11 cellular contexts compared by ENCODE assay signal in the genomic region with DNA sequence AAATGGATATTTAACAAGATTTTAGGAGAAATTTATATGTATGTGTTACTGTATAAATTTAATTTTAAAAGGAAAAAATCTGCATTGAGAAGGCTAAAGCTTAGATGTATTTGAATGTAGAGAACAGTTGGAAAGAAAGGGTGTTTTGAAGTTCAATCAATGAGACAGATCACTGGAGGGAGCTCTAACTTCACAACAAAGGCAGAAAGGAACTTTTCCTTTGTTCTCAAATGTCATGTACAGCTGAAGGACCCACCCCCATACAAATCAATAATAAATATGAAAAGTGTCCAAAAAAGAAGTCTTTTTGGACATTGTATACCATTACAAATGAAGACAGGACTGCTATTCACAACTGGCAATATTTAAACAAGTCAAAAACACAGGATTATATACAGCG.
DNase-seq lines count a peak whose midpoint lies in the region; ATAC-seq and TF ChIP-seq lines count a peak whose summit lies in the region.
"Had no signal": no experiment of that assay in that cellular context is flagged by ENCODE, and none has a peak within 500 bp of the region (broad histone marks: within the 10 kb centered on the region; RNA-seq: fewer than 3 reads in every experiment).

No MANE protein-coding gene starts in this region.

- H3K27ac Mint-ChIP-seq in activated naive CD4-positive, alpha-beta T cell treated with anti-CD3 and anti-CD28 coated beads for 36 hours = no peak overlapping the region
- H3K27ac Mint-ChIP-seq: CD8-positive, alpha-beta memory T cell; memory B cell had no signal

- no peaks in the 10 kb centered on the region for H3K27me3 ChIP-seq in BE2C
- H3K27me3 ChIP-seq in PC-9 (ENCODE audit: insufficient read depth, low read depth) = no peaks in the 10 kb centered on the region
- H3K27me3 ChIP-seq in iPS DF 6.9 (ENCODE audit: control insufficient read depth, insufficient read depth, low read length) = no peaks in the 10 kb centered on the region
- no peaks in the 10 kb centered on the region for H3K27me3 ChIP-seq in left lung

- no peak for ATAC-seq in left lung
- ATAC-seq: sciatic nerve had no signal

- no CpG with 5 or more reads among the region's 1 CpG for WGBS in iPS DF 6.9 (ENCODE audit: insufficient coverage, insufficient read length)

- H3K9me3 ChIP-seq in BE2C = no peaks in the 10 kb centered on the region
- H3K9me3 ChIP-seq in PC-9 (ENCODE audit: insufficient read depth, low read depth) = no peaks in the 10 kb centered on the region
- H3K9me3 ChIP-seq in iPS DF 6.9 (ENCODE audit: control insufficient read depth, insufficient read depth, low read length) = no peaks in the 10 kb centered on the region
- H3K9me3 ChIP-seq in left lung = no peaks in the 10 kb centered on the region

- no peaks in the 10 kb centered on the region for H3K36me3 Mint-ChIP-seq in activated naive CD4-positive, alpha-beta T cell treated with anti-CD3 and anti-CD28 coated beads for 36 hours (ENCODE audit: low read depth)
- H3K36me3 Mint-ChIP-seq: CD8-positive, alpha-beta memory T cell; memory B cell had no signal

- H4K20me1 ChIP-seq in PC-9 (ENCODE audit: insufficient read depth) = 0 out of 2 replicates have a peak, but pooled peaks cover 2% of the 10 kb centered on the region

- no peak overlapping the region for H2AFZ ChIP-seq in PC-9

- BruUV-seq in PC-9 (replicated peaks; lab: Mats Ljungman, UMichigan) = no TSS peak

- H3K36me3 ChIP-seq in BE2C (no peaks in the 10 kb centered on the region), PC-9 (ENCODE audit: low read depth) (no peaks in the 10 kb centered on the region), iPS DF 6.9 (ENCODE audit: control insufficient read depth, insufficient read depth, low read length) (no peaks in the 10 kb centered on the region), left lung (no peaks in the 10 kb centered on the region)

- intact Hi-C loops in PC-9 (cut with micrococcal nuclease; ENCODE audit: unreplicated experiment) = no loop called here
- intact Hi-C loops in activated naive CD4-positive, alpha-beta T cell treated with anti-CD3 and anti-CD28 coated beads for 36 hours (cut with micrococcal nuclease) = no loop called here
- intact Hi-C loops in left lung (cut with DNase I) = no loop called here

- no peaks in the 10 kb centered on the region for H3K9me2 ChIP-seq in PC-9 (ENCODE audit: insufficient read depth)

- no peak overlapping the region for H3K4me2 ChIP-seq in PC-9

- no peak overlapping the region for H3K4me3 Mint-ChIP-seq in activated naive CD4-positive, alpha-beta T cell treated with anti-CD3 and anti-CD28 coated beads for 36 hours
- H3K4me3 Mint-ChIP-seq: CD8-positive, alpha-beta memory T cell; memory B cell had no signal

- H3K4me1 ChIP-seq in BE2C (peaks cover 6% of the 10 kb centered on the region), PC-9 (replicated peaks; ENCODE audit: insufficient read depth) (no peaks in the 10 kb centered on the region), iPS DF 6.9 (ENCODE audit: control insufficient read depth, insufficient read depth, low read length) (no peaks in the 10 kb centered on the region), left lung (no peaks in the 10 kb centered on the region)

- no peaks in the 10 kb centered on the region for H3K27me3 Mint-ChIP-seq in activated naive CD4-positive, alpha-beta T cell treated with anti-CD3 and anti-CD28 coated beads for 36 hours (ENCODE audit: low read depth)
- H3K27me3 Mint-ChIP-seq: CD8-positive, alpha-beta memory T cell; memory B cell had no signal

- H3K4me3 ChIP-seq in BE2C (ENCODE audit: low read depth, low read length) (no peak overlapping the region), PC-9 (no peak overlapping the region), iPS DF 6.9 (ENCODE audit: low read length) (no peak overlapping the region), left lung (no peak overlapping the region)

- TF ChIP-seq CTCF in BE2C (IDR thresholded peaks at IDR 0.05; ENCODE audit: low read depth, low read length) (peak; percentile 75), PC-9 (conservative IDR thresholded peaks at IDR 0.05) (peak; percentile 49; the same call in 1 of the 2 replicates), left lung (IDR thresholded peaks at IDR 0.05) (no peak)

- DNase-seq in BE2C = no peak
- DNase-seq in HuH-7 (ENCODE audit: low spot score) = peak; percentile 4
- no peak for DNase-seq in PC-9
- DNase-seq in iPS DF 6.9 (ENCODE audit: low read depth, low spot score) = peak; percentile 4
- no peak for DNase-seq in activated naive CD4-positive, alpha-beta T cell treated with anti-CD3 and anti-CD28 coated beads for 36 hours
- no peak for DNase-seq in activated gamma-delta T cell (lab: John Stamatoyannopoulos, UW)
- DNase-seq in left lung = no peak
- no peak for DNase-seq in HPDE6-E6E7 (ENCODE audit: extremely low spot score)
- DNase-seq: CD8-positive, alpha-beta memory T cell had no signal

- H3K79me2 ChIP-seq in PC-9 (ENCODE audit: low read depth) = no peaks in the 10 kb centered on the region

- H3K4me1 Mint-ChIP-seq in activated naive CD4-positive, alpha-beta T cell treated with anti-CD3 and anti-CD28 coated beads for 36 hours (ENCODE audit: low read depth) = no peaks in the 10 kb centered on the region
- H3K4me1 Mint-ChIP-seq: CD8-positive, alpha-beta memory T cell; memory B cell had no signal

- peaks cover under 1% of the 10 kb centered on the region for H3K9me3 Mint-ChIP-seq in activated naive CD4-positive, alpha-beta T cell treated with anti-CD3 and anti-CD28 coated beads for 36 hours
- H3K9me3 Mint-ChIP-seq: memory B cell had no signal

- POLR2A ChIA-PET in PC-9 (lab: Charles Lee; ENCODE audit: unreplicated experiment) = no interaction called here

- H3F3A ChIP-seq in PC-9 (ENCODE audit: insufficient read depth, low read depth) = no peaks in the 10 kb centered on the region

- H3K27ac ChIP-seq in PC-9 = no peak overlapping the region
- no peak overlapping the region for H3K27ac ChIP-seq in iPS DF 6.9 (ENCODE audit: low read length)
- no peak overlapping the region for H3K27ac ChIP-seq in left lung

- CTCF ChIA-PET in PC-9 (lab: Charles Lee) = no interaction called here
- CTCF ChIA-PET in activated naive CD4-positive, alpha-beta T cell treated with anti-CD3 and anti-CD28 coated beads for 36 hours (lab: Charles Lee) = no interaction called here

Comparison
In these comparisons a context has a peak if more than half of its experiments do, and no peak if none do; other contexts are left out.
1. DNase-seq: peak in HuH-7 (single experiment) and iPS DF 6.9 (single experiment); none in BE2C (single experiment), PC-9 (0 of 2), activated naive CD4-positive, alpha-beta T cell treated with anti-CD3 and anti-CD28 coated beads for 36 hours (single experiment), activated gamma-delta T cell (single experiment), left lung (0 of 2) and HPDE6-E6E7 (single experiment).
2. CTCF ChIP-seq: peak in BE2C (single experiment) and PC-9 (single experiment); none in left lung (0 of 2).